In genomic region chr3:9147215-9147895, GRCh38 we compare ENCODE assay signal across 13 cellular contexts.
A peak's percentile ranks its signal among the peaks of the same experiment; 100 is the strongest.
DNase-seq lines count a peak whose midpoint lies in the region; ATAC-seq, FAIRE-seq and TF ChIP-seq lines count a peak whose summit lies in the region.
"Had no signal": no experiment of that assay in that cellular context is flagged by ENCODE, and none has a peak within 500 bp of the region (broad histone marks: within the 10 kb centered on the region; RNA-seq: fewer than 3 reads in every experiment).

No MANE protein-coding gene starts in this region.

- H3K36me3 ChIP-seq in endothelial cell of umbilical vein (ENCODE audit: control insufficient read depth in 2 of 2, extremely low read depth in 1 of 2, insufficient read depth in 2 of 2, low read length in 2 of 2) = no peaks in the 10 kb centered on the region
- H3K36me3 ChIP-seq in BE2C = no peaks in the 10 kb centered on the region

- H3K9me3 ChIP-seq in endothelial cell of umbilical vein (replicated peaks; ENCODE audit: control insufficient read depth, insufficient read depth, low read length) (no peaks in the 10 kb centered on the region), BE2C (no peaks in the 10 kb centered on the region)

- ATAC-seq in GM21390 (IDR thresholded peaks at IDR 0.05; ENCODE audit: unreplicated experiment) = peak; percentile 78
- peak; percentile 87 for ATAC-seq in HG03175 (IDR thresholded peaks at IDR 0.05; ENCODE audit: unreplicated experiment)
- ATAC-seq in activated CD4-positive, CD25-positive, alpha-beta regulatory T cell treated with anti-CD3 and anti-CD28 coated beads, Interleukin-2, amount 50 U/mL, for 24 hours = no peak
- no peak for ATAC-seq in activated T-cell treated with anti-CD3 and anti-CD28 coated beads, Interleukin-2, amount 50 U/mL, for 72 hours (replicated peaks in 1 of 2)
- ATAC-seq: PC-3 had no signal

- H3K27me3 Mint-ChIP-seq in chondrocyte (ENCODE audit: low read depth) = peaks cover 11% of the 10 kb centered on the region
- no peaks in the 10 kb centered on the region for H3K27me3 Mint-ChIP-seq in activated T-cell treated with anti-CD3 and anti-CD28 coated beads, Interleukin-2, amount 50 U/mL, for 72 hours (ENCODE audit: low read depth)

- peak; percentile 46 for DNase-seq in GM12891 (ENCODE audit: insufficient read length, low spot score)
- DNase-seq in endothelial cell of umbilical vein (ENCODE audit: low read depth, low spot score) = peak; percentile 26
- no peak for DNase-seq in chondrocyte (ENCODE audit: low spot score)
- DNase-seq in BE2C = no peak
- no peak for DNase-seq in activated T-cell treated with anti-CD3 and anti-CD28 coated beads, Interleukin-2, amount 50 U/mL, for 72 hours
- DNase-seq: activated CD4-positive, CD25-positive, alpha-beta regulatory T cell; PC-3; stimulated activated naive CD4-positive, alpha-beta T cell had no signal

- no peak overlapping the region for H3K9ac ChIP-seq in endothelial cell of umbilical vein (replicated peaks; ENCODE audit: extremely low read depth, insufficient read depth, low read length)

- no peak overlapping the region for H3K27ac ChIP-seq in endothelial cell of umbilical vein (ENCODE audit: insufficient read depth, low read depth, low read length)
- H3K27ac ChIP-seq: C4-2B had no signal

- no peaks in the 10 kb centered on the region for H3K4me1 ChIP-seq in endothelial cell of umbilical vein (ENCODE audit: control insufficient read depth, extremely low read depth, insufficient read depth, low read length)
- no peaks in the 10 kb centered on the region for H3K4me1 ChIP-seq in BE2C

- FAIRE-seq in GM12891 (lab: Jason Lieb, UNC) (peak; percentile 92), endothelial cell of umbilical vein (lab: Jason Lieb, UNC) (no peak)

- no peaks in the 10 kb centered on the region for H3K9me1 ChIP-seq in endothelial cell of umbilical vein (replicated peaks; ENCODE audit: control insufficient read depth, extremely low read depth, insufficient read depth, low read length)

- CTCF ChIA-PET in endothelial cell of umbilical vein (lab: Charles Lee) = no interaction called here

- no peaks in the 10 kb centered on the region for H4K20me1 ChIP-seq in endothelial cell of umbilical vein (replicated peaks; ENCODE audit: control insufficient read depth, extremely low read depth, insufficient read depth, low read length)

- H3K4me2 ChIP-seq in endothelial cell of umbilical vein (ENCODE audit: insufficient read depth, low read length) = no peak overlapping the region
- H3K4me2 ChIP-seq: smooth muscle cell had no signal

- H3K79me2 ChIP-seq in endothelial cell of umbilical vein (ENCODE audit: control insufficient read depth, insufficient read depth, low read length) = no peaks in the 10 kb centered on the region

- no peak overlapping the region for H2AFZ ChIP-seq in endothelial cell of umbilical vein (ENCODE audit: low read depth, low read length)

- H3K27ac Mint-ChIP-seq in chondrocyte (ENCODE audit: unreplicated experiment) = no peak overlapping the region
- H3K27ac Mint-ChIP-seq in activated T-cell treated with anti-CD3 and anti-CD28 coated beads, Interleukin-2, amount 50 U/mL, for 72 hours = no peak overlapping the region

- TF ChIP-seq POLR2A in GM12891 (IDR thresholded peaks at IDR 0.05; ENCODE audit: low read depth, low read length) (no peak), endothelial cell of umbilical vein (IDR thresholded peaks at IDR 0.05; ENCODE audit: low read depth, low read length) (no peak)

- POLR2A ChIA-PET in endothelial cell of umbilical vein (lab: Charles Lee) = no interaction called here

- H3K4me3 Mint-ChIP-seq in chondrocyte (ENCODE audit: unreplicated experiment) = no peak overlapping the region
- H3K4me3 Mint-ChIP-seq in activated T-cell treated with anti-CD3 and anti-CD28 coated beads, Interleukin-2, amount 50 U/mL, for 72 hours = no peak overlapping the region

- BruUV-seq in endothelial cell of umbilical vein (replicated peaks; lab: Mats Ljungman, UMichigan) = no TSS peak

- H3K4me3 ChIP-seq in endothelial cell of umbilical vein (replicated peaks in 1 of 3; ENCODE audit: insufficient read depth in 1 of 3, low read depth in 1 of 3, low read length in 3 of 3) = no peak overlapping the region
- H3K4me3 ChIP-seq in BE2C (ENCODE audit: low read depth, low read length) = no peak overlapping the region
- H3K4me3 ChIP-seq: smooth muscle cell had no signal

- peaks cover 15% of the 10 kb centered on the region for H3K4me1 Mint-ChIP-seq in chondrocyte (ENCODE audit: low read depth)
- no peaks in the 10 kb centered on the region for H3K4me1 Mint-ChIP-seq in activated T-cell treated with anti-CD3 and anti-CD28 coated beads, Interleukin-2, amount 50 U/mL, for 72 hours (ENCODE audit: low read depth)

- dilution Hi-C loops in endothelial cell of umbilical vein (cut with MboI; ENCODE audit: extremely low pct_ligation_motif_present, low sequenced_read_pairs) = no loop called here

- H3K27me3 ChIP-seq in endothelial cell of umbilical vein (ENCODE audit: control insufficient read depth in 2 of 2, insufficient read depth in 2 of 2, low read length in 2 of 2) (no peaks in the 10 kb centered on the region), BE2C (no peaks in the 10 kb centered on the region)

- H3K9me3 Mint-ChIP-seq in chondrocyte (ENCODE audit: low read depth) = peaks cover 9% of the 10 kb centered on the region
- peaks cover 15 to 16% of the 10 kb centered on the region in 2 donors for H3K9me3 Mint-ChIP-seq in activated T-cell treated with anti-CD3 and anti-CD28 coated beads, Interleukin-2, amount 50 U/mL, for 72 hours

- no peak for TF ChIP-seq CTCF in endothelial cell of umbilical vein (IDR thresholded peaks at IDR 0.05; ENCODE audit: extremely low read depth in 1 of 2, insufficient read depth in 1 of 2, low read depth in 1 of 2, low read length in 2 of 2)
- no peak for TF ChIP-seq CTCF in chondrocyte (IDR thresholded peaks at IDR 0.05)
- no peak for TF ChIP-seq CTCF in BE2C (IDR thresholded peaks at IDR 0.05; ENCODE audit: low read depth, low read length)

- peaks cover 3% of the 10 kb centered on the region for H3K36me3 Mint-ChIP-seq in chondrocyte (ENCODE audit: low read depth)
- H3K36me3 Mint-ChIP-seq in activated T-cell treated with anti-CD3 and anti-CD28 coated beads, Interleukin-2, amount 50 U/mL, for 72 hours (ENCODE audit: insufficient read depth in 2 of 2) = peaks cover 12% of the 10 kb centered on the region in 2 donors

- intact Hi-C loops in endothelial cell of umbilical vein (cut with micrococcal nuclease) = no loop called here

TF ChIP-seq in GM12891, 5 proteins besides CTCF, POLR2A, EP300 and RAD21:
- TF ChIP-seq POLR2AphosphoS5 (IDR thresholded peaks at IDR 0.05; ENCODE audit: low read depth, low read length) (no peak), TAF1 (IDR thresholded peaks at IDR 0.05; ENCODE audit: low read depth, low read length) (no peak), SPI1 (IDR thresholded peaks at IDR 0.05; ENCODE audit: low read depth, low read length) (no peak), PAX5 (IDR thresholded peaks at IDR 0.05; ENCODE audit: insufficient read depth, low read length, severe bottlenecking) (no peak), POU2F2 (IDR thresholded peaks at IDR 0.05; ENCODE audit: low read depth, low read length) (no peak)

TF ChIP-seq in endothelial cell of umbilical vein, 7 proteins besides CTCF, POLR2A, EP300 and RAD21:
- TF ChIP-seq MAX (IDR thresholded peaks at IDR 0.05; ENCODE audit: insufficient read depth, insufficient read length) = no peak
- TF ChIP-seq GATA2 (IDR thresholded peaks at IDR 0.05; ENCODE audit: insufficient read depth, insufficient read length, low read depth, low read length) = no peak
- TF ChIP-seq MYC (IDR thresholded peaks at IDR 0.05; ENCODE audit: low read depth, low read length) = no peak
- no peak for TF ChIP-seq POLR2AphosphoS5 (IDR thresholded peaks at IDR 0.05; ENCODE audit: insufficient read depth, low read depth, low read length)
- TF ChIP-seq EZH2 (IDR thresholded peaks at IDR 0.05; ENCODE audit: borderline replicate concordance, low read depth, low read length, severe bottlenecking) = no peak
- no peak for TF ChIP-seq JUN (IDR thresholded peaks at IDR 0.05; ENCODE audit: borderline replicate concordance, insufficient read depth, insufficient read length, low read depth)
- no peak for TF ChIP-seq FOS (IDR thresholded peaks at IDR 0.05; ENCODE audit: borderline replicate concordance, insufficient read depth, low read length)

Comparison
In these comparisons a context has a peak if more than half of its experiments do, and no peak if none do; other contexts are left out.
1. DNase-seq: peak in GM12891 (single experiment) and endothelial cell of umbilical vein (single experiment); none in chondrocyte (single experiment), BE2C (single experiment) and activated T-cell treated with anti-CD3 and anti-CD28 coated beads, Interleukin-2, amount 50 U/mL, for 72 hours (0 of 2).
2. ATAC-seq: peak in GM21390 (single experiment) and HG03175 (single experiment); none in activated CD4-positive, CD25-positive, alpha-beta regulatory T cell treated with anti-CD3 and anti-CD28 coated beads, Interleukin-2, amount 50 U/mL, for 24 hours (0 of 2) and activated T-cell treated with anti-CD3 and anti-CD28 coated beads, Interleukin-2, amount 50 U/mL, for 72 hours (0 of 2).